Comparison of ENCODE assay signal across 11 cellular contexts in the genomic region with DNA sequence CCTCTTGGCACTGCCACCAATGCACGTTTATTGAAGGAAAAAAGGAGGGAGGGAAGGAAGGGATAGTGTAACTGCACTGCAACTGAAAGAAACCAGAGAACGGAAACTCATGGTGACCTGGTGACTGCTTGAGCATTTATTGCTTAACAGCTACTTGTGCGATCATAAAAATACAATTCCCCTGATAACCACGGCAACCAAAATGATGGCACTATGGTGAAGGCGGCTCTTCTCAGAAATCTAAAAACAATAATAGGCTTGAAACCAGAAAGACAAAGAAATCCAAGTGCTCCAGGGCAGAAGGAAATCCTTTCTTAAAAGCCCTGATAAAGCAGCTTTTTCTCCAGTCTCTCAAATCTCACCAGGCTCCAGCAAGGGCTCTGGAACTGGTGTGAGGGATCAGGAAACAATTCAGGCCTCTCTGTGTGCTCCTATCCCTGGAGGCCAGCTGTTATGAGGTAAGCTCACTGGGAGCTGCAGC. TPM values are rescaled to one million over a fixed set of nuclear protein-coding genes. Genes with fewer than 3 reads are reported as not detected.
A peak's percentile ranks its signal among the peaks of the same experiment; 100 is the strongest.
DNase-seq lines count a peak whose midpoint lies in the region; ATAC-seq and TF ChIP-seq lines count a peak whose summit lies in the region.
"Had no signal": no experiment of that assay in that cellular context is flagged by ENCODE, and none has a peak within 500 bp of the region (broad histone marks: within the 10 kb centered on the region; RNA-seq: fewer than 3 reads in every experiment).

No MANE protein-coding gene starts in this region.

- in situ Hi-C loops in HAP-1 (cut with MboI; ENCODE audit: low sequenced_read_pairs) = no loop called here

- DNase-seq in HAP-1 (ENCODE audit: low spot score in 2 of 2) (peak; percentile 83 to 96), SJCRH30 (peak; percentile 66 to 84), fibroblast of villous mesenchyme (ENCODE audit: low read depth) (peak; percentile 85), skeletal muscle cell (ENCODE audit: low read depth) (peak; percentile 44), activated T-cell treated with anti-CD3 and anti-CD28 coated beads for 4 hours (no peak), RPMI8226 (no peak)
- no peak for DNase-seq in NK-92 treated with Interleukin-12 subunit alpha and Interleukin-12 subunit beta, amount 100 ng/mL, for 24 hours (lab: John Stamatoyannopoulos, UW)
- DNase-seq: adrenal gland, NCI-H446 treated with DMSO at 0.1 percent for 48 hours, thyroid gland had no signal

- no peaks in the 10 kb centered on the region for H3K9me3 ChIP-seq in HAP-1
- H3K9me3 ChIP-seq in SJCRH30 (replicated peaks) = no peaks in the 10 kb centered on the region
- H3K9me3 ChIP-seq: adrenal gland, thyroid gland had no signal

- no peak for TF ChIP-seq CTCF in fibroblast of villous mesenchyme (IDR thresholded peaks at IDR 0.05; ENCODE audit: insufficient read depth, low read depth, low read length)

- peaks cover 21% of the 10 kb centered on the region for H3K4me1 ChIP-seq in HAP-1
- H3K4me1 ChIP-seq in SJCRH30 = peaks cover 27% of the 10 kb centered on the region

- H3K4me3 ChIP-seq in HAP-1 (no peak overlapping the region), SJCRH30 (peak overlapping the region; percentile 87), fibroblast of villous mesenchyme (ENCODE audit: low read depth, low read length) (peak overlapping the region; percentile 29), skeletal muscle cell (ENCODE audit: low read depth, low read length) (peak overlapping the region; percentile 28)
- H3K4me3 ChIP-seq: thyroid gland had no signal

- peak overlapping the region; percentile 88 for H3K27ac ChIP-seq in SJCRH30
- H3K27ac ChIP-seq: thyroid gland had no signal

- H3K27me3 ChIP-seq in HAP-1 (ENCODE audit: low read depth) (no peaks in the 10 kb centered on the region), SJCRH30 (no peaks in the 10 kb centered on the region)
- H3K27me3 ChIP-seq: adrenal gland, thyroid gland had no signal

- ATAC-seq in GM18517 (IDR thresholded peaks at IDR 0.05; ENCODE audit: unreplicated experiment) = no peak

- H3K36me3 ChIP-seq in HAP-1 (replicated peaks) (peaks cover 19% of the 10 kb centered on the region), SJCRH30 (peaks cover 12% of the 10 kb centered on the region; the same call in 1 of the 2 replicates)
- H3K36me3 ChIP-seq: adrenal gland, thyroid gland had no signal

RNA-seq across cellular contexts. Expression of a gene that starts 1.9 kb away (rescaled TPM):
- 31.3 and 32.2 TPM in 2 replicates for total RNA-seq in SJCRH30 (2014; rRNA removed; shearing (Covaris generic))
- 16.1 and 16.4 TPM in 2 replicates for total RNA-seq in fibroblast of villous mesenchyme

RNA-seq across cellular contexts. Expression of a gene that starts 18.1 kb away (rescaled TPM):
- 396 and 418 TPM in 2 replicates for total RNA-seq in SJCRH30 (2014; rRNA removed; shearing (Covaris generic))
- 120 and 140 TPM in 2 replicates for total RNA-seq in fibroblast of villous mesenchyme

Comparison
In these comparisons a context has a peak if more than half of its experiments do, and no peak if none do; other contexts are left out.
1. DNase-seq: peak in HAP-1 (2 of 2), SJCRH30 (2 of 2), fibroblast of villous mesenchyme (single experiment) and skeletal muscle cell (single experiment); none in NK-92 treated with Interleukin-12 subunit alpha and Interleukin-12 subunit beta, amount 100 ng/mL, for 24 hours (single experiment), activated T-cell treated with anti-CD3 and anti-CD28 coated beads for 4 hours (single experiment) and RPMI8226 (single experiment).